Comparison of ENCODE assay signal across 14 cellular contexts in genomic region chr1:247360116-247360898, GRCh38. TPM values are rescaled to one million over a fixed set of nuclear protein-coding genes. Genes with fewer than 3 reads are reported as not detected.
DNase-seq lines count a peak whose midpoint lies in the region; ATAC-seq, FAIRE-seq and TF ChIP-seq lines count a peak whose summit lies in the region.
"Had no signal": no experiment of that assay in that cellular context is flagged by ENCODE, and none has a peak within 500 bp of the region (broad histone marks: within the 10 kb centered on the region; RNA-seq: fewer than 3 reads in every experiment).

No MANE protein-coding gene starts in this region.

- TF ChIP-seq CTCF in activated B cell treated with CpG ODN at 0.5 μM for 24 hours (IDR thresholded peaks at IDR 0.05) (no peak), lower lobe of right lung (IDR thresholded peaks at IDR 0.05) (no peak), spleen (IDR thresholded peaks at IDR 0.05 in 8 of 11, conservative IDR thresholded peaks at IDR 0.05 in 3 of 11) (no peak)

- H3K27me3 Mint-ChIP-seq in activated B cell treated with CpG ODN at 0.5 μM for 24 hours: peaks cover 49% of the 10 kb centered on the region

- H3K4me1 Mint-ChIP-seq in activated B cell treated with CpG ODN at 0.5 μM for 24 hours: peaks cover 26% of the 10 kb centered on the region
- H3K4me1 Mint-ChIP-seq: activated CD4-positive, alpha-beta T cell treated with anti-CD3 and anti-CD28 coated beads, Interleukin-2, amount 10 ng/mL, durations not matched to agents 7 days and 5 days had no signal

- WGBS in spleen, 5 donors: 47 to 59% (median 57%) methylated on average over 13 of the region's 13 CpGs

- H3K36me3 Mint-ChIP-seq in activated B cell treated with CpG ODN at 0.5 μM for 24 hours (ENCODE audit: low read depth): no peaks in the 10 kb centered on the region

- intact Hi-C loops in activated B cell treated with CpG ODN at 0.5 μM for 24 hours (cut with micrococcal nuclease): no loop called here
- intact Hi-C loops in lower lobe of right lung (cut with DNase I): no loop called here
- intact Hi-C loops in spleen (cut with DNase I; ENCODE audit: low total_unique reads): no loop called here

- no peak for ATAC-seq in activated B cell treated with CpG ODN at 0.5 μM for 24 hours (ENCODE audit: low read depth)
- peak; percentile 76 to 80 for ATAC-seq in lower lobe of right lung

- no peaks in the 10 kb centered on the region for H3K9me3 Mint-ChIP-seq in activated B cell treated with CpG ODN at 0.5 μM for 24 hours

- FAIRE-seq in GM12892 (lab: Jason Lieb, UNC): no peak
- FAIRE-seq: GM12891 had no signal

- no peaks in the 10 kb centered on the region for H3K36me3 ChIP-seq in lower lobe of right lung
- H3K36me3 ChIP-seq in spleen: no peaks in the 10 kb centered on the region

- H3K27me3 ChIP-seq in lower lobe of right lung (ENCODE audit: low read depth): peaks cover 5% of the 10 kb centered on the region
- H3K27me3 ChIP-seq in spleen (replicated peaks in 1 of 7): peaks cover 0 to 21% (median 4%) of the 10 kb centered on the region in 7 donors

- DNase-seq in LHCN-M2 (ENCODE audit: low read depth) (peak; percentile 54), activated B cell treated with CpG ODN at 0.5 μM for 24 hours (no peak), lower lobe of right lung (peak; percentile 64), spleen (peak; percentile 7), COLO668 (lab: John Stamatoyannopoulos, UW; ENCODE audit: unreplicated experiment) (no peak), NCI-H526 treated with DMSO at 0.1 percent for 48 hours (lab: John Stamatoyannopoulos, UW) (no peak), GM12892 (ENCODE audit: insufficient read length) (no peak)
- DNase-seq in stimulated activated CD4-positive, alpha-beta T cell treated with anti-CD3 and anti-CD28 coated beads, Interleukin-15, amount 100 ng/mL, for 24 hours: no peak
- DNase-seq: activated CD4-positive, alpha-beta T cell treated with anti-CD3 and anti-CD28 coated beads, Interleukin-2, amount 10 ng/mL, durations not matched to agents 7 days and 5 days; Calu3; effector memory CD4-positive, alpha-beta T cell; SHP77 had no signal

- TF ChIP-seq POLR2A in spleen (IDR thresholded peaks at IDR 0.05) (no peak), GM12892 (IDR thresholded peaks at IDR 0.05; ENCODE audit: low read depth, low read length) (no peak)

- peak overlapping the region; percentile 42 for H3K4me3 Mint-ChIP-seq in activated B cell treated with CpG ODN at 0.5 μM for 24 hours
- H3K4me3 Mint-ChIP-seq: activated CD4-positive, alpha-beta T cell treated with anti-CD3 and anti-CD28 coated beads, Interleukin-2, amount 10 ng/mL, durations not matched to agents 7 days and 5 days had no signal

- H3K9me3 ChIP-seq in lower lobe of right lung (no peaks in the 10 kb centered on the region), spleen (peaks cover 0 to 16% (median 0%) of the 10 kb centered on the region in 8 donors)

- POLR2A ChIA-PET in activated B cell treated with CpG ODN at 0.5 μM for 24 hours (lab: Charles Lee): no interaction called here

- CTCF ChIA-PET in activated B cell treated with CpG ODN at 0.5 μM for 24 hours (lab: Charles Lee): interaction anchor here (2.3 kb wide), 1 partner anchor 13 kb away, joined by 7 read pairs; no protein-coding TSS in a partner anchor

- H3K4me3 ChIP-seq in lower lobe of right lung: peak overlapping the region; percentile 5
- H3K4me3 ChIP-seq in spleen: peak overlapping the region in 2 of 8 donors; percentile 1 to 15

- peak overlapping the region; percentile 78 for H3K27ac ChIP-seq in lower lobe of right lung
- H3K27ac ChIP-seq in spleen: peak overlapping the region in 6 of 8 donors; percentile 24 to 79 (median 73)

- peaks cover 17% of the 10 kb centered on the region for H3K4me1 ChIP-seq in lower lobe of right lung
- peaks cover 0 to 30% (median 11%) of the 10 kb centered on the region in 6 donors for H3K4me1 ChIP-seq in spleen

- no peak overlapping the region for H3K27ac Mint-ChIP-seq in activated B cell treated with CpG ODN at 0.5 μM for 24 hours
- H3K27ac Mint-ChIP-seq: activated CD4-positive, alpha-beta T cell treated with anti-CD3 and anti-CD28 coated beads, Interleukin-2, amount 10 ng/mL, durations not matched to agents 7 days and 5 days; activated naive CD4-positive, alpha-beta T cell treated with anti-CD3 and anti-CD28 coated beads, Interleukin-2, amount 50 U/mL, for 72 hours had no signal

RNA-seq across cellular contexts. Expression of gene ZNF496, which starts 28.6 kb away (rescaled TPM):
- total RNA-seq in LHCN-M2 (2014; rRNA removed): 26.3 and 36.2 TPM in 2 replicates
- 12.0 TPM for polyA plus RNA-seq in LHCN-M2 (2012)
- 15.0 and 21.2 TPM in 2 replicates for total RNA-seq in activated B cell treated with CpG ODN at 0.5 μM for 24 hours
- total RNA-seq in lower lobe of right lung: 16.9 TPM
- 10 to 100 TPM; 22.0 to 45.4 (median 32.9) TPM for total RNA-seq in spleen
- 10 to 100 TPM in 1 of 3 donors, 1 to 10 TPM in 2; 5.7 to 13.3 (median 7.0) TPM for polyA plus RNA-seq in spleen
- polyA plus RNA-seq in GM12892 (2012; ENCODE audit: missing spikeins): 8.6 TPM

RNA-seq across cellular contexts. Expression of gene NLRP3, which starts 55.7 kb away (rescaled TPM):
- total RNA-seq in LHCN-M2 (2014; rRNA removed): 0.57 and 0.58 TPM in 2 replicates
- polyA plus RNA-seq in LHCN-M2 (2012): 0.19 TPM
- total RNA-seq in activated B cell treated with CpG ODN at 0.5 μM for 24 hours: 0.44 and 0.73 TPM in 2 replicates
- 3.5 TPM for total RNA-seq in lower lobe of right lung
- 10 to 100 TPM in 3 of 7 donors, 1 to 10 TPM in 4; 8.1 to 17.0 (median 9.3) TPM for total RNA-seq in spleen
- polyA plus RNA-seq in spleen: 1 to 10 TPM; 1.2 to 3.4 (median 1.7) TPM
- polyA plus RNA-seq in GM12892 (2012; ENCODE audit: missing spikeins): not detected

Comparison
In these comparisons a context has a peak if more than half of its experiments do, and no peak if none do; other contexts are left out.
1. DNase-seq: peak in LHCN-M2 (single experiment), lower lobe of right lung (single experiment) and spleen (single experiment); none in activated B cell treated with CpG ODN at 0.5 μM for 24 hours (single experiment), COLO668 (single experiment), NCI-H526 treated with DMSO at 0.1 percent for 48 hours (single experiment), stimulated activated CD4-positive, alpha-beta T cell treated with anti-CD3 and anti-CD28 coated beads, Interleukin-15, amount 100 ng/mL, for 24 hours (single experiment) and GM12892 (single experiment).